In genomic region chr3:196149375-196149774, GRCh38 we compare ENCODE assay signal across 18 cellular contexts.
"Had no signal": no experiment of that assay in that cellular context is flagged by ENCODE, and none has a peak within 500 bp of the region (broad histone marks: within the 10 kb centered on the region; RNA-seq: fewer than 3 reads in every experiment).

No MANE protein-coding gene starts in this region.

- H3K9me3 Mint-ChIP-seq: activated T-helper 17 cell treated with anti-CD3 and anti-CD28 coated beads, Interleukin-2, amount 50 U/mL, for 72 hours; stimulated activated naive B cell treated with anti-CD40 and anti-IgM and Interleukin-4, amounts not matched to agents 10 μg/mL and 1 μg/mL and 100 μg/mL, for 72 hours had no signal

- H3K36me3 ChIP-seq: colonic mucosa, left lung, upper lobe of right lung had no signal

- H3K36me3 Mint-ChIP-seq: brain; stimulated activated naive B cell treated with anti-CD40 and anti-IgM and Interleukin-4, amounts not matched to agents 10 μg/mL and 1 μg/mL and 100 μg/mL, for 72 hours had no signal

- H3K27me3 ChIP-seq: colonic mucosa, left lung, upper lobe of right lung had no signal

- H3K27me3 Mint-ChIP-seq: activated T-helper 17 cell treated with anti-CD3 and anti-CD28 coated beads, Interleukin-2, amount 50 U/mL, for 72 hours; stimulated activated naive B cell treated with anti-CD40 and anti-IgM and Interleukin-4, amounts not matched to agents 10 μg/mL and 1 μg/mL and 100 μg/mL, for 72 hours had no signal

- H3K9me3 ChIP-seq: colonic mucosa, upper lobe of right lung had no signal

- ATAC-seq: activated T-helper 17 cell treated with anti-CD3 and anti-CD28 coated beads, Interleukin-2, amount 50 U/mL, for 72 hours; left lung; sciatic nerve had no signal

- H3K27ac ChIP-seq: colonic mucosa, left lung, upper lobe of right lung had no signal

- DNase-seq: activated naive CD4-positive, alpha-beta T cell; activated T-cell treated with anti-CD3 and anti-CD28 coated beads, Interleukin-2, amount 50 U/mL, for 1 hour; anterior cingulate cortex; central memory CD4-positive, alpha-beta T cell; colonic mucosa; foreskin melanocyte; midbrain; nephron progenitor cell; nucleus accumbens; stimulated activated CD4-positive, alpha-beta T cell treated with anti-CD3 and anti-CD28 coated beads, Interleukin-4, amount 100 ng/mL, for 4 hours; T1000; upper lobe of right lung had no signal

- H3K4me3 ChIP-seq: colonic mucosa, left lung, smooth muscle cell, upper lobe of right lung had no signal

- H3K4me1 Mint-ChIP-seq: activated T-helper 17 cell treated with anti-CD3 and anti-CD28 coated beads, Interleukin-2, amount 50 U/mL, for 72 hours; brain had no signal

- H3K4me3 Mint-ChIP-seq: activated T-helper 17 cell treated with anti-CD3 and anti-CD28 coated beads, Interleukin-2, amount 50 U/mL, for 72 hours; brain; nephron progenitor cell; stimulated activated naive B cell treated with anti-CD40 and anti-IgM and Interleukin-4, amounts not matched to agents 10 μg/mL and 1 μg/mL and 100 μg/mL, for 72 hours had no signal

- H3K27ac Mint-ChIP-seq: activated T-helper 17 cell treated with anti-CD3 and anti-CD28 coated beads, Interleukin-2, amount 50 U/mL, for 72 hours; brain; nephron progenitor cell had no signal

- H3K4me2 ChIP-seq: smooth muscle cell had no signal

- H3K4me1 ChIP-seq: colonic mucosa, left lung, upper lobe of right lung had no signal
